ENCODE assay signal across 19 cellular contexts in genomic region chr11:31807791-31808074, GRCh38. TPM values are rescaled to one million over a fixed set of nuclear protein-coding genes. Genes with fewer than 3 reads are reported as not detected.
"Had no signal": no experiment of that assay in that cellular context is flagged by ENCODE, and none has a peak within 500 bp of the region (broad histone marks: within the 10 kb centered on the region; RNA-seq: fewer than 3 reads in every experiment).

No MANE protein-coding gene starts in this region.

- H3K36me3 ChIP-seq: breast epithelium, esophagus muscularis mucosa, neutrophil, thyroid gland had no signal

- H3K9me3 ChIP-seq: breast epithelium, esophagus muscularis mucosa, neutrophil, thyroid gland had no signal

- DNase-seq: activated CD4-positive, alpha-beta T cell treated with anti-CD3 and anti-CD28 coated beads, Interleukin-2, amount 50 U/mL, for 1 hour; activated CD8-positive, alpha-beta memory T cell treated with anti-CD3 and anti-CD28 coated beads for 24 hours; activated naive CD8-positive, alpha-beta T cell treated with anti-CD3 and anti-CD28 coated beads for 36 hours; amygdala; dermis blood vessel endothelial cell; hippocampal formation; mesenchymal stem cell; posterior cingulate gyrus; stimulated activated CD4-positive, alpha-beta T cell treated with anti-CD3 and anti-CD28 coated beads, Interleukin-2, amount 100 ng/mL, for 48 hours; stimulated activated naive B cell treated with anti-CD40 and anti-IgM and Interleukin-4, amounts not matched to agents 10 μg/mL and 1 μg/mL and 100 μg/mL, for 72 hours; T-helper 9 cell; thyroid gland had no signal

- ATAC-seq: activated CD4-positive, CD25-positive, alpha-beta regulatory T cell treated with anti-CD3 and anti-CD28 coated beads, Interleukin-2, amount 50 U/mL, for 24 hours; stimulated activated naive B cell treated with anti-CD40 and anti-IgM and Interleukin-4, amounts not matched to agents 10 μg/mL and 1 μg/mL and 100 μg/mL, for 72 hours had no signal

- H3K4me3 ChIP-seq: breast epithelium, esophagus muscularis mucosa, thyroid gland had no signal

- H3K27ac ChIP-seq: breast epithelium, esophagus muscularis mucosa, neutrophil, thyroid gland had no signal

RNA-seq across cellular contexts. Expression of gene PAX6, which starts 3.4 kb away (rescaled TPM):
- total RNA-seq: activated naive CD8-positive, alpha-beta T cell treated with anti-CD3 and anti-CD28 coated beads for 36 hours; activated T-helper 1 cell treated with anti-CD3 and anti-CD28 coated beads, Interleukin-12 subunit alpha, Interleukin-12 subunit beta, Interleukin-2, Interleukin-4 antibody, amounts not matched to agents 30 ng/mL and 10 ng/mL and 1 ng/mL, durations not matched to agents 14 hours and 24 hours and 36 hours; dermis blood vessel endothelial cell; glomerular endothelial cell; liver; thyroid gland had no signal
